ENCODE assay signal across 1 cellular context in the genomic region with DNA sequence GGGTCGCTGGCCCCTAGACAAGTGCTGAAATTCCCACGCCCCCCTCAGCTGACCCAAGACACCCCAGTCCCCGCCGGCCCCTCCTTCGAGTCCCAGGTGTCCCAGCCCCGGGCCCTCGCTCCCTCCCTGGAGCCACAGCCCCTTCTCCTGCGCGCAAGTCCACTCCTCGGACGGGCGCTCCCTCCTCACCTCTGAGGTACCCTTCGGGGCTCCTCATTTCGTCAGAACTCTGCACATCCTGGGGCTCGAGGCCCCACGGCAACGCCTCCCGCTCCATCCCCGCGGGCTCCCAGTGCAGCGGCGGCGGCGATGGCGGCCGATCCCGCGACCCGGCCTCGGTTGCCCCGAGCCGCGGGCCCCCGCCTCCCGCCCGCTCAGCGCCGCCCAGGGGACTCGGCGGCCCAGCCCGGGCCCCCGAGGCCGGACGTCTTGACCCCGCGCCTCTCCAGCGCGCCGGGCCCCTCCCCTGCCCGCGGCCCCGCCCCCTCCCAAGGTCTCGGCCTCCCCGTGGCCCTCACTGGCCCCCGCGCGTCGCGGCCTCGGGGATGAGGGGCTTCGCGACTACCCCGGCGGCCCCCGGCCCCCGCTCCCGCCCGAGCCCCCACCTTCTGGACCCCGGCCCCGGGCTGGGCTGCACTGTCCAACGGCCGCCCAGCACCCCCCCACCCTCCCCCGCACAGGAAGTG.
TF ChIP-seq lines count a peak whose summit lies in the region.

Gene ZNF768 (minus strand): TSS at position 430 of the 686 bp plus-strand sequence. CDS start 153 bp downstream, at position 277.

TF ChIP-seq in HepG2, 621 proteins besides CTCF, POLR2A, EP300 and RAD21 (continued from another document and continues in another):
- TF ChIP-seq, protein P1, sequence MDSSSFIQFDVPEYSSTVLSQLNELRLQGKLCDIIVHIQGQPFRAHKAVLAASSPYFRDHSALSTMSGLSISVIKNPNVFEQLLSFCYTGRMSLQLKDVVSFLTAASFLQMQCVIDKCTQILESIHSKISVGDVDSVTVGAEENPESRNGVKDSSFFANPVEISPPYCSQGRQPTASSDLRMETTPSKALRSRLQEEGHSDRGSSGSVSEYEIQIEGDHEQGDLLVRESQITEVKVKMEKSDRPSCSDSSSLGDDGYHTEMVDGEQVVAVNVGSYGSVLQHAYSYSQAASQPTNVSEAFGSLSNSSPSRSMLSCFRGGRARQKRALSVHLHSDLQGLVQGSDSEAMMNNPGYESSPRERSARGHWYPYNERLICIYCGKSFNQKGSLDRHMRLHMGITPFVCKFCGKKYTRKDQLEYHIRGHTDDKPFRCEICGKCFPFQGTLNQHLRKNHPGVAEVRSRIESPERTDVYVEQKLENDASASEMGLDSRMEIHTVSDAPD (CRISPR knock-in tag; IDR thresholded peaks at IDR 0.05): no peak
- no peak for TF ChIP-seq NONO (IDR thresholded peaks at IDR 0.05)
- peak; percentile 14; the same call in 1 of the 2 replicates for TF ChIP-seq NONO (CRISPR knock-in tag; conservative IDR thresholded peaks at IDR 0.05)
- peak; percentile 29 for TF ChIP-seq ZNF333 (CRISPR knock-in tag; IDR thresholded peaks at IDR 0.05; ENCODE audit: borderline replicate concordance)
- TF ChIP-seq POLR2AphosphoS5 (IDR thresholded peaks at IDR 0.05; ENCODE audit: low read depth, low read length): peak; percentile 47; the same call in 1 of the 2 replicates
- TF ChIP-seq GZF1 (CRISPR knock-in tag; IDR thresholded peaks at IDR 0.05): no peak
- TF ChIP-seq MIER2 (CRISPR knock-in tag; IDR thresholded peaks at IDR 0.05): no peak
- TF ChIP-seq NCOA2 (CRISPR knock-in tag; IDR thresholded peaks at IDR 0.05): no peak
- no peak for TF ChIP-seq ZNF503 (CRISPR knock-in tag; IDR thresholded peaks at IDR 0.05)
- no peak for TF ChIP-seq ZNF335 (CRISPR knock-in tag; IDR thresholded peaks at IDR 0.05)
- TF ChIP-seq, protein P2, sequence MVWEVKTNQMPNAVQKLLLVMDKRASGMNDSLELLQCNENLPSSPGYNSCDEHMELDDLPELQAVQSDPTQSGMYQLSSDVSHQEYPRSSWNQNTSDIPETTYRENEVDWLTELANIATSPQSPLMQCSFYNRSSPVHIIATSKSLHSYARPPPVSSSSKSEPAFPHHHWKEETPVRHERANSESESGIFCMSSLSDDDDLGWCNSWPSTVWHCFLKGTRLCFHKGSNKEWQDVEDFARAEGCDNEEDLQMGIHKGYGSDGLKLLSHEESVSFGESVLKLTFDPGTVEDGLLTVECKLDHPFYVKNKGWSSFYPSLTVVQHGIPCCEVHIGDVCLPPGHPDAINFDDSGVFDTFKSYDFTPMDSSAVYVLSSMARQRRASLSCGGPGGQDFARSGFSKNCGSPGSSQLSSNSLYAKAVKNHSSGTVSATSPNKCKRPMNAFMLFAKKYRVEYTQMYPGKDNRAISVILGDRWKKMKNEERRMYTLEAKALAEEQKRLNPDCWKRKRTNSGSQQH (CRISPR knock-in tag; IDR thresholded peaks at IDR 0.05; ENCODE audit: low read depth): no peak; the same call in 1 of the 2 replicates
- TF ChIP-seq, protein P3, sequence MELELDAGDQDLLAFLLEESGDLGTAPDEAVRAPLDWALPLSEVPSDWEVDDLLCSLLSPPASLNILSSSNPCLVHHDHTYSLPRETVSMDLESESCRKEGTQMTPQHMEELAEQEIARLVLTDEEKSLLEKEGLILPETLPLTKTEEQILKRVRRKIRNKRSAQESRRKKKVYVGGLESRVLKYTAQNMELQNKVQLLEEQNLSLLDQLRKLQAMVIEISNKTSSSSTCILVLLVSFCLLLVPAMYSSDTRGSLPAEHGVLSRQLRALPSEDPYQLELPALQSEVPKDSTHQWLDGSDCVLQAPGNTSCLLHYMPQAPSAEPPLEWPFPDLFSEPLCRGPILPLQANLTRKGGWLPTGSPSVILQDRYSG (CRISPR knock-in tag; IDR thresholded peaks at IDR 0.05): no peak
- no peak for TF ChIP-seq ATF7 (IDR thresholded peaks at IDR 0.05)
- TF ChIP-seq ATF7 (CRISPR knock-in tag; IDR thresholded peaks at IDR 0.05): no peak
- TF ChIP-seq ZSCAN12 (CRISPR knock-in tag; IDR thresholded peaks at IDR 0.05): no peak
- 0 out of 2 replicates have a peak, but pooled peaks have one; percentile 13 for TF ChIP-seq ZBTB8A (CRISPR knock-in tag; IDR thresholded peaks at IDR 0.05; ENCODE audit: borderline replicate concordance, low read depth)
- TF ChIP-seq DR1 (CRISPR knock-in tag; IDR thresholded peaks at IDR 0.05): no peak
- TF ChIP-seq ZNF3 (CRISPR knock-in tag; IDR thresholded peaks at IDR 0.05): no peak
- no peak for TF ChIP-seq EED (CRISPR knock-in tag; IDR thresholded peaks at IDR 0.05)
- TF ChIP-seq, protein P4, sequence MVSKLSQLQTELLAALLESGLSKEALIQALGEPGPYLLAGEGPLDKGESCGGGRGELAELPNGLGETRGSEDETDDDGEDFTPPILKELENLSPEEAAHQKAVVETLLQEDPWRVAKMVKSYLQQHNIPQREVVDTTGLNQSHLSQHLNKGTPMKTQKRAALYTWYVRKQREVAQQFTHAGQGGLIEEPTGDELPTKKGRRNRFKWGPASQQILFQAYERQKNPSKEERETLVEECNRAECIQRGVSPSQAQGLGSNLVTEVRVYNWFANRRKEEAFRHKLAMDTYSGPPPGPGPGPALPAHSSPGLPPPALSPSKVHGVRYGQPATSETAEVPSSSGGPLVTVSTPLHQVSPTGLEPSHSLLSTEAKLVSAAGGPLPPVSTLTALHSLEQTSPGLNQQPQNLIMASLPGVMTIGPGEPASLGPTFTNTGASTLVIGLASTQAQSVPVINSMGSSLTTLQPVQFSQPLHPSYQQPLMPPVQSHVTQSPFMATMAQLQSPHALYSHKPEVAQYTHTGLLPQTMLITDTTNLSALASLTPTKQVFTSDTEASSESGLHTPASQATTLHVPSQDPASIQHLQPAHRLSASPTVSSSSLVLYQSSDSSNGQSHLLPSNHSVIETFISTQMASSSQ (IDR thresholded peaks at IDR 0.05; ENCODE audit: low read depth): no peak
- TF ChIP-seq, protein P4 (CRISPR knock-in tag; IDR thresholded peaks at IDR 0.05; ENCODE audit: borderline replicate concordance): no peak
- TF ChIP-seq, protein P5, sequence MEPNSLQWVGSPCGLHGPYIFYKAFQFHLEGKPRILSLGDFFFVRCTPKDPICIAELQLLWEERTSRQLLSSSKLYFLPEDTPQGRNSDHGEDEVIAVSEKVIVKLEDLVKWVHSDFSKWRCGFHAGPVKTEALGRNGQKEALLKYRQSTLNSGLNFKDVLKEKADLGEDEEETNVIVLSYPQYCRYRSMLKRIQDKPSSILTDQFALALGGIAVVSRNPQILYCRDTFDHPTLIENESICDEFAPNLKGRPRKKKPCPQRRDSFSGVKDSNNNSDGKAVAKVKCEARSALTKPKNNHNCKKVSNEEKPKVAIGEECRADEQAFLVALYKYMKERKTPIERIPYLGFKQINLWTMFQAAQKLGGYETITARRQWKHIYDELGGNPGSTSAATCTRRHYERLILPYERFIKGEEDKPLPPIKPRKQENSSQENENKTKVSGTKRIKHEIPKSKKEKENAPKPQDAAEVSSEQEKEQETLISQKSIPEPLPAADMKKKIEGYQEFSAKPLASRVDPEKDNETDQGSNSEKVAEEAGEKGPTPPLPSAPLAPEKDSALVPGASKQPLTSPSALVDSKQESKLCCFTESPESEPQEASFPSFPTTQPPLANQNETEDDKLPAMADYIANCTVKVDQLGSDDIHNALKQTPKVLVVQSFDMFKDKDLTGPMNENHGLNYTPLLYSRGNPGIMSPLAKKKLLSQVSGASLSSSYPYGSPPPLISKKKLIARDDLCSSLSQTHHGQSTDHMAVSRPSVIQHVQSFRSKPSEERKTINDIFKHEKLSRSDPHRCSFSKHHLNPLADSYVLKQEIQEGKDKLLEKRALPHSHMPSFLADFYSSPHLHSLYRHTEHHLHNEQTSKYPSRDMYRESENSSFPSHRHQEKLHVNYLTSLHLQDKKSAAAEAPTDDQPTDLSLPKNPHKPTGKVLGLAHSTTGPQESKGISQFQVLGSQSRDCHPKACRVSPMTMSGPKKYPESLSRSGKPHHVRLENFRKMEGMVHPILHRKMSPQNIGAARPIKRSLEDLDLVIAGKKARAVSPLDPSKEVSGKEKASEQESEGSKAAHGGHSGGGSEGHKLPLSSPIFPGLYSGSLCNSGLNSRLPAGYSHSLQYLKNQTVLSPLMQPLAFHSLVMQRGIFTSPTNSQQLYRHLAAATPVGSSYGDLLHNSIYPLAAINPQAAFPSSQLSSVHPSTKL (CRISPR knock-in tag; IDR thresholded peaks at IDR 0.05): no peak
- TF ChIP-seq AHR (CRISPR knock-in tag; IDR thresholded peaks at IDR 0.05): no peak; the same call in 1 of the 2 replicates
- no peak for TF ChIP-seq ZNF580 (CRISPR knock-in tag; IDR thresholded peaks at IDR 0.05; ENCODE audit: borderline replicate concordance, low read depth)
- TF ChIP-seq THAP8 (CRISPR knock-in tag; IDR thresholded peaks at IDR 0.05; ENCODE audit: borderline replicate concordance): no peak
- no peak for TF ChIP-seq RELA (CRISPR knock-in tag; IDR thresholded peaks at IDR 0.05)
- TF ChIP-seq GPN1 (CRISPR knock-in tag; IDR thresholded peaks at IDR 0.05; ENCODE audit: borderline replicate concordance): no peak
- no peak for TF ChIP-seq THRA (CRISPR knock-in tag; IDR thresholded peaks at IDR 0.05; ENCODE audit: borderline replicate concordance)
- TF ChIP-seq HES4 (CRISPR knock-in tag; IDR thresholded peaks at IDR 0.05; ENCODE audit: borderline replicate concordance): no peak
- TF ChIP-seq ZNF12 (CRISPR knock-in tag; IDR thresholded peaks at IDR 0.05): no peak
- TF ChIP-seq PLRG1 (conservative IDR thresholded peaks at IDR 0.05): no peak
- TF ChIP-seq HIVEP1 (CRISPR knock-in tag; IDR thresholded peaks at IDR 0.05): 0 out of 2 replicates have a peak, but pooled peaks have one; percentile 31
- TF ChIP-seq, protein P6, sequence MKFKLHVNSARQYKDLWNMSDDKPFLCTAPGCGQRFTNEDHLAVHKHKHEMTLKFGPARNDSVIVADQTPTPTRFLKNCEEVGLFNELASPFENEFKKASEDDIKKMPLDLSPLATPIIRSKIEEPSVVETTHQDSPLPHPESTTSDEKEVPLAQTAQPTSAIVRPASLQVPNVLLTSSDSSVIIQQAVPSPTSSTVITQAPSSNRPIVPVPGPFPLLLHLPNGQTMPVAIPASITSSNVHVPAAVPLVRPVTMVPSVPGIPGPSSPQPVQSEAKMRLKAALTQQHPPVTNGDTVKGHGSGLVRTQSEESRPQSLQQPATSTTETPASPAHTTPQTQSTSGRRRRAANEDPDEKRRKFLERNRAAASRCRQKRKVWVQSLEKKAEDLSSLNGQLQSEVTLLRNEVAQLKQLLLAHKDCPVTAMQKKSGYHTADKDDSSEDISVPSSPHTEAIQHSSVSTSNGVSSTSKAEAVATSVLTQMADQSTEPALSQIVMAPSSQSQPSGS (CRISPR knock-in tag; IDR thresholded peaks at IDR 0.05): no peak
- no peak for TF ChIP-seq ZFAT (CRISPR knock-in tag; conservative IDR thresholded peaks at IDR 0.05)
- TF ChIP-seq HNF4A (CRISPR knock-in tag; IDR thresholded peaks at IDR 0.05): no peak
- TF ChIP-seq GTF3A (CRISPR knock-in tag; conservative IDR thresholded peaks at IDR 0.05): no peak
- TF ChIP-seq ZNF160 (CRISPR knock-in tag; IDR thresholded peaks at IDR 0.05): 0 out of 2 replicates have a peak, but pooled peaks have one; percentile 39
- no peak for TF ChIP-seq ZNF549 (CRISPR knock-in tag; IDR thresholded peaks at IDR 0.05)
- 0 out of 2 replicates have a peak, but pooled peaks have one; percentile 29 for TF ChIP-seq ZNF678 (CRISPR knock-in tag; IDR thresholded peaks at IDR 0.05)
- no peak for TF ChIP-seq ZNF414 (CRISPR knock-in tag; IDR thresholded peaks at IDR 0.05)
